12 cellular contexts compared by ENCODE assay signal in the genomic region with DNA sequence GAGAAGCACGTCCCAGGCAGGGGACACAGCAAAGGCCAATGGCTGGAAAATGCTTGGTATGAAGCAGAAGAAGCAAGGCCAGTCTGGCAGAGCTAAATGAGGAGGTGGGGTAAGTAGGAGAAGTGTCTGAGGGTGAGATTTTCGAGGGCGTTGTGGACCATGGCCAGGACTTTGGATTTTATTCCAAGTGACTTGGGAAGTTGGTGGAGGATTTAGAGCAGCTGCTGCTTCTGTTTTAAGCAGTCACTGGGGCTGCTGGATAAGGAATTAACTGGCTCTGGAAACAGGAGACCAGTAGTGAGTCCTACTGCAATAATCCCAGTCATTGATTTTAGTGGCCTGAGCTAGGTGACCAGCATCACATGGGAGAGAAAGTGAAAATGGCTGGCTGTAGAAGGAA.
DNase-seq lines count a peak whose midpoint lies in the region; ATAC-seq, FAIRE-seq and TF ChIP-seq lines count a peak whose summit lies in the region.
"Had no signal": no experiment of that assay in that cellular context is flagged by ENCODE, and none has a peak within 500 bp of the region (broad histone marks: within the 10 kb centered on the region; RNA-seq: fewer than 3 reads in every experiment).

No MANE protein-coding gene starts in this region.

- TF ChIP-seq EP300 in A549 (IDR thresholded peaks at IDR 0.05) (no peak), sigmoid colon (IDR thresholded peaks at IDR 0.05) (no peak)

- H3K27ac Mint-ChIP-seq in brain: peak overlapping the region in 4 of 5 experiments; percentile 25 to 59 (median 42)
- H3K27ac Mint-ChIP-seq in naive thymus-derived CD8-positive, alpha-beta T cell: peak overlapping the region in 7 of 10 donors; percentile 15 to 90 (median 39)

- peaks cover 63% of the 10 kb centered on the region for H3F3A ChIP-seq in GM23248 (ENCODE audit: insufficient read depth)

- TF ChIP-seq POLR2A in A549 (IDR thresholded peaks at IDR 0.05; ENCODE audit: low read length) (no peak), sigmoid colon (IDR thresholded peaks at IDR 0.05) (no peak)

- intact Hi-C loops in sigmoid colon (cut with DNase I): loop anchor here (5.0 kb wide), 1 partner anchor 157 kb away; a partner anchor contains a TSS

- no peak overlapping the region for H2AFZ ChIP-seq in GM23248

- 91% methylated on average over 3 of the region's 3 CpGs for WGBS in A549 (ENCODE audit: missing lambda C conversion rate)
- WGBS in GM23248 (ENCODE audit: low coverage in 1 of 2, low lambda C conversion rate in 2 of 2, missing lambda C conversion rate in 2 of 2), 2 experiments: 48 to 52% methylated on average over 3 of the region's 3 CpGs
- 80 to 87% methylated on average over 3 of the region's 3 CpGs for WGBS in sigmoid colon, 2 donors

- no peak for FAIRE-seq in A549 (lab: Jason Lieb, UNC)
- FAIRE-seq: pancreas had no signal

- H3K36me3 ChIP-seq in GM23248 (ENCODE audit: low read depth) (no peaks in the 10 kb centered on the region; the same call in 1 of the 2 replicates), sigmoid colon (no peaks in the 10 kb centered on the region)
- H3K36me3 ChIP-seq: pancreas had no signal

- no peaks in the 10 kb centered on the region for H3K9me2 ChIP-seq in GM23248 (ENCODE audit: insufficient read depth)

- H3K4me3 Mint-ChIP-seq in brain: peak overlapping the region in 1 of 5 experiments; percentile 26
- H3K4me3 Mint-ChIP-seq in naive thymus-derived CD8-positive, alpha-beta T cell: peak overlapping the region in 6 of 10 donors; percentile 1 to 62 (median 15)

- no peak for ATAC-seq in A549
- no peak for ATAC-seq in naive thymus-derived CD8-positive, alpha-beta T cell
- ATAC-seq in GM19455 (IDR thresholded peaks at IDR 0.05; ENCODE audit: unreplicated experiment): no peak

- H3K9me3 ChIP-seq in A549 (no peaks in the 10 kb centered on the region), GM23248 (ENCODE audit: low read depth) (no peaks in the 10 kb centered on the region), sigmoid colon (no peaks in the 10 kb centered on the region)
- H3K9me3 ChIP-seq: pancreas had no signal

- H3K27ac ChIP-seq in A549: peak overlapping the region; percentile 77 to 85
- 0 out of 2 replicates have a peak overlapping the region, but pooled peaks have one; percentile 3 for H3K27ac ChIP-seq in GM23248
- H3K27ac ChIP-seq in sigmoid colon: peak overlapping the region in 1 of 4 donors; percentile 37

- CTCF ChIA-PET in A549 (lab: Yijun Ruan, JAX): interaction anchor here (0.6 to 4.3 kb wide), 4 partner anchors 12 to 273 kb away, joined by 3 to 24 read pairs (median 7); a partner anchor contains a TSS

- H3K4me1 Mint-ChIP-seq in brain: peaks cover 54% of the 10 kb centered on the region
- H3K4me1 Mint-ChIP-seq in naive thymus-derived CD8-positive, alpha-beta T cell: peaks cover 30 to 70% (median 57%) of the 10 kb centered on the region in 4 donors

- no peaks in the 10 kb centered on the region for H3K79me2 ChIP-seq in GM23248 (ENCODE audit: insufficient read depth)

- peaks cover 3% of the 10 kb centered on the region for H3K27me3 Mint-ChIP-seq in brain
- H3K27me3 Mint-ChIP-seq in naive thymus-derived CD8-positive, alpha-beta T cell: no peaks in the 10 kb centered on the region

- H3K9ac ChIP-seq in GM23248: no peak overlapping the region

- DNase-seq in A549 (ENCODE audit: low read depth in 1 of 2, low spot score in 1 of 2): no peak
- no peak for DNase-seq in GM23248
- DNase-seq in naive thymus-derived CD8-positive, alpha-beta T cell: no peak
- no peak for DNase-seq in medulla oblongata (ENCODE audit: extremely low spot score)
- DNase-seq in sigmoid colon: no peak
- DNase-seq in NCI-H774 (lab: John Stamatoyannopoulos, UW): no peak
- DNase-seq: hippocampal formation; NCI-H2227 treated with DMSO at 0.1 percent for 48 hours; pancreas; stimulated activated CD4-positive, alpha-beta T cell treated with anti-CD3 and anti-CD28 coated beads, Interleukin-15, amount 100 ng/mL, for 24 hours had no signal

- H3K4me1 ChIP-seq in A549 (peaks cover 70% of the 10 kb centered on the region), GM23248 (ENCODE audit: insufficient read depth) (peaks cover 74% of the 10 kb centered on the region), sigmoid colon (peaks cover 0 to 23% (median 15%) of the 10 kb centered on the region in 4 donors)

- no peaks in the 10 kb centered on the region for H3K9me3 Mint-ChIP-seq in brain
- no peaks in the 10 kb centered on the region for H3K9me3 Mint-ChIP-seq in naive thymus-derived CD8-positive, alpha-beta T cell

- H3K4me2 ChIP-seq in A549 (peak overlapping the region; percentile 76), GM23248 (ENCODE audit: unreplicated experiment) (peak overlapping the region; percentile 26)

- no peak overlapping the region for H3K4me3 ChIP-seq in A549
- no peak overlapping the region for H3K4me3 ChIP-seq in GM23248
- no peak overlapping the region for H3K4me3 ChIP-seq in sigmoid colon
- H3K4me3 ChIP-seq: pancreas had no signal

- no peak for TF ChIP-seq CTCF in A549 (IDR thresholded peaks at IDR 0.05)
- no peak for TF ChIP-seq CTCF in brain (conservative IDR thresholded peaks at IDR 0.05)
- TF ChIP-seq CTCF in sigmoid colon (IDR thresholded peaks at IDR 0.05): no peak

- H3K27me3 ChIP-seq in GM23248 (replicated peaks; ENCODE audit: insufficient read depth) (no peaks in the 10 kb centered on the region), sigmoid colon (no peaks in the 10 kb centered on the region)
- H3K27me3 ChIP-seq: pancreas had no signal

- TF ChIP-seq RAD21 in A549 (conservative IDR thresholded peaks at IDR 0.05 in 1 of 2, IDR thresholded peaks at IDR 0.05 in 1 of 2): no peak

- in situ Hi-C loops in GM23248 (cut with MboI): no loop called here

- POLR2A ChIA-PET in A549 (lab: Yijun Ruan, JAX): interaction anchor here (1.0 kb wide), 1 partner anchor 155 kb away, joined by 4 read pairs; a partner anchor contains a TSS
- POLR2A ChIA-PET in naive thymus-derived CD8-positive, alpha-beta T cell (lab: Charles Lee): interaction anchor here (0.9 kb wide), 1 partner anchor 9 kb away, joined by 3 read pairs; no protein-coding TSS in a partner anchor

- H3K36me3 Mint-ChIP-seq in brain: no peaks in the 10 kb centered on the region
- H3K36me3 Mint-ChIP-seq in naive thymus-derived CD8-positive, alpha-beta T cell: peaks cover 0 to 2% (median 2%) of the 10 kb centered on the region in 3 donors

- H4K20me1 ChIP-seq in GM23248 (ENCODE audit: insufficient read depth): no peaks in the 10 kb centered on the region

TF ChIP-seq in A549, 52 proteins besides CTCF, POLR2A, EP300 and RAD21:
- no peak for TF ChIP-seq RFX5 (IDR thresholded peaks at IDR 0.05)
- TF ChIP-seq NFE2L2 (conservative IDR thresholded peaks at IDR 0.05; ENCODE audit: low read length): no peak
- no peak for TF ChIP-seq SREBF2 (IDR thresholded peaks at IDR 0.05)
- no peak for TF ChIP-seq HOXA7 (CRISPR knock-in tag; IDR thresholded peaks at IDR 0.05)
- TF ChIP-seq ZFP36 (IDR thresholded peaks at IDR 0.05; ENCODE audit: borderline replicate concordance, partially characterized antibody): no peak
- no peak for TF ChIP-seq FOSL2 (IDR thresholded peaks at IDR 0.05)
- no peak for TF ChIP-seq FOSL2 (CRISPR knock-in tag; IDR thresholded peaks at IDR 0.05)
- TF ChIP-seq MAFK (IDR thresholded peaks at IDR 0.05; ENCODE audit: partially characterized antibody): no peak
- no peak for TF ChIP-seq ZC3H11A (IDR thresholded peaks at IDR 0.05)
